In genomic region chr19:34677386-34678084, GRCh38 we compare ENCODE assay signal across 8 cellular contexts. TPM values are rescaled to one million over a fixed set of nuclear protein-coding genes. Genes with fewer than 3 reads are reported as not detected.
DNase-seq lines count a peak whose midpoint lies in the region; TF ChIP-seq lines count a peak whose summit lies in the region.

TSS of gene ZNF302 (plus strand) at chr19:34677678. CDS start at chr19:34678805, 1,127 bp downstream.

- H3K4me1 ChIP-seq in DOHH2 (ENCODE audit: control insufficient read depth, low read length), result peaks cover 17% of the 10 kb centered on the region
- peaks cover 4% of the 10 kb centered on the region; the same call in 1 of the 2 replicates for H3K4me1 ChIP-seq in GM23248 (ENCODE audit: insufficient read depth)

- peaks cover 14% of the 10 kb centered on the region for H3K9me3 ChIP-seq in DOHH2 (ENCODE audit: control insufficient read depth, insufficient read depth, low read length)
- H3K9me3 ChIP-seq in GM23248 (ENCODE audit: low read depth), result no peaks in the 10 kb centered on the region

- H3K36me3 Mint-ChIP-seq in nephron (ENCODE audit: low read depth), result peaks cover 59% of the 10 kb centered on the region
- H3K36me3 Mint-ChIP-seq in stimulated activated naive CD8-positive, alpha-beta T cell treated with anti-CD3 and anti-CD28 coated beads, Interleukin-15, Interleukin-2, amounts not matched to agents 100 ng/mL and 50 ng/mL, for 24 hours (ENCODE audit: low read depth), result peaks cover 48% of the 10 kb centered on the region

- TF ChIP-seq CTCF in DOHH2 (IDR thresholded peaks at IDR 0.05; ENCODE audit: low read depth, low read length, poor library complexity, severe bottlenecking) (no peak), nephron (IDR thresholded peaks at IDR 0.05; ENCODE audit: unreplicated experiment in 3 of 3) (peak in 1 of 3 experiments; percentile 3)

- H3K9me2 ChIP-seq in DOHH2 (replicated peaks; ENCODE audit: control insufficient read depth, low read length), result no peaks in the 10 kb centered on the region
- H3K9me2 ChIP-seq in GM23248 (ENCODE audit: insufficient read depth), result no peaks in the 10 kb centered on the region

- H3K79me2 ChIP-seq in DOHH2 (ENCODE audit: control insufficient read depth, low read length) (peaks cover 8% of the 10 kb centered on the region), GM23248 (ENCODE audit: insufficient read depth) (peaks cover 31% of the 10 kb centered on the region)

- in situ Hi-C loops in GM23248 (cut with MboI), result no loop called here

- H3K27ac ChIP-seq in DOHH2 (ENCODE audit: low read depth, low read length), result peak within 1 kb of the TSS; percentile 58
- peak within 1 kb of the TSS; percentile 93 for H3K27ac ChIP-seq in GM23248

- peaks cover 39% of the 10 kb centered on the region for H3K36me3 ChIP-seq in DOHH2 (ENCODE audit: control insufficient read depth, low read length)
- H3K36me3 ChIP-seq in GM23248 (ENCODE audit: low read depth), result peaks cover 34% of the 10 kb centered on the region

- H3K4me3 ChIP-seq in DOHH2 (ENCODE audit: low read length), result peak within 1 kb of the TSS; percentile 88
- H3K4me3 ChIP-seq in GM23248, result peak within 1 kb of the TSS; percentile 73

- peaks cover 12% of the 10 kb centered on the region for H3K4me1 Mint-ChIP-seq in nephron
- peaks cover 44% of the 10 kb centered on the region for H3K4me1 Mint-ChIP-seq in stimulated activated naive CD8-positive, alpha-beta T cell treated with anti-CD3 and anti-CD28 coated beads, Interleukin-15, Interleukin-2, amounts not matched to agents 100 ng/mL and 50 ng/mL, for 24 hours (ENCODE audit: low read depth)

- H4K20me1 ChIP-seq in DOHH2 (ENCODE audit: control insufficient read depth, insufficient read depth, low read depth, low read length) (no peaks in the 10 kb centered on the region), GM23248 (ENCODE audit: insufficient read depth) (no peaks in the 10 kb centered on the region)

- H3K27me3 ChIP-seq in DOHH2 (ENCODE audit: control insufficient read depth, low read length) (no peaks in the 10 kb centered on the region), GM23248 (replicated peaks; ENCODE audit: insufficient read depth) (no peaks in the 10 kb centered on the region)

- H2AFZ ChIP-seq in GM23248, result peak within 1 kb of the TSS; percentile 99

- peaks cover 49% of the 10 kb centered on the region for H3K9me3 Mint-ChIP-seq in nephron
- peaks cover 31% of the 10 kb centered on the region for H3K9me3 Mint-ChIP-seq in stimulated activated naive CD8-positive, alpha-beta T cell treated with anti-CD3 and anti-CD28 coated beads, Interleukin-15, Interleukin-2, amounts not matched to agents 100 ng/mL and 50 ng/mL, for 24 hours

- H3F3A ChIP-seq in DOHH2 (ENCODE audit: control insufficient read depth, insufficient read depth) (no peaks in the 10 kb centered on the region), GM23248 (ENCODE audit: insufficient read depth) (no peaks in the 10 kb centered on the region)

- H3K4me3 Mint-ChIP-seq in nephron, result peak within 1 kb of the TSS; percentile 94 to 98 (median 97)
- peak within 1 kb of the TSS; percentile 93 for H3K4me3 Mint-ChIP-seq in stimulated activated naive CD8-positive, alpha-beta T cell treated with anti-CD3 and anti-CD28 coated beads, Interleukin-15, Interleukin-2, amounts not matched to agents 100 ng/mL and 50 ng/mL, for 24 hours

- H3K27me3 Mint-ChIP-seq in nephron (ENCODE audit: low read depth), result no peaks in the 10 kb centered on the region
- H3K27me3 Mint-ChIP-seq in stimulated activated naive CD8-positive, alpha-beta T cell treated with anti-CD3 and anti-CD28 coated beads, Interleukin-15, Interleukin-2, amounts not matched to agents 100 ng/mL and 50 ng/mL, for 24 hours, result peaks cover 12% of the 10 kb centered on the region

- H3K4me2 ChIP-seq in DOHH2 (ENCODE audit: low read length), result peak within 1 kb of the TSS; percentile 75
- peak within 1 kb of the TSS; percentile 91 for H3K4me2 ChIP-seq in GM23248 (ENCODE audit: unreplicated experiment)

- peak; percentile 99 for DNase-seq in GM23248
- DNase-seq in Kasumi-1 (lab: John Stamatoyannopoulos, UW), result peak; percentile 91 to 93
- DNase-seq in RPMI8226, result peak; percentile 93
- peak; percentile 94 for DNase-seq in activated T-helper 9 cell treated with anti-CD3 and anti-CD28 coated beads, Interleukin-2, amount 50 U/mL, for 16 hours (ENCODE audit: low read depth)
- DNase-seq in fibroblast of peridontal ligament (ENCODE audit: extremely low read depth), result peak; percentile 96

- peak within 1 kb of the TSS; percentile 96 for H3K9ac ChIP-seq in GM23248

- H3K27ac Mint-ChIP-seq in nephron, result peak within 1 kb of the TSS; percentile 99 to 100 (median 99)
- H3K27ac Mint-ChIP-seq in stimulated activated naive CD8-positive, alpha-beta T cell treated with anti-CD3 and anti-CD28 coated beads, Interleukin-15, Interleukin-2, amounts not matched to agents 100 ng/mL and 50 ng/mL, for 24 hours, result peak within 1 kb of the TSS; percentile 99

- WGBS in GM23248 (ENCODE audit: low coverage in 1 of 2, low lambda C conversion rate in 2 of 2, missing lambda C conversion rate in 2 of 2), 2 experiments, result 1% methylated on average over 74 of the region's 74 CpGs

RNA-seq across cellular contexts. Expression of gene ZNF302, which starts in this region (rescaled TPM):
- total RNA-seq in GM23248 (2014; rRNA removed; shearing (Covaris generic)), result 18.4 and 23.9 TPM in 2 replicates
- 20.5 and 23.9 TPM in 2 replicates for polyA plus RNA-seq in GM23248 (2016; fragmentation: Nextera tagmentation; extraction: Ambion mirVana)

Comparison
In these comparisons a context has a peak if more than half of its experiments do, and no peak if none do; other contexts are left out.
1. Peak in every context shown above with its lines: DNase-seq, H3K4me3 ChIP-seq and H3K27ac ChIP-seq.